ENCODE assay signal across 8 cellular contexts in the genomic region with DNA sequence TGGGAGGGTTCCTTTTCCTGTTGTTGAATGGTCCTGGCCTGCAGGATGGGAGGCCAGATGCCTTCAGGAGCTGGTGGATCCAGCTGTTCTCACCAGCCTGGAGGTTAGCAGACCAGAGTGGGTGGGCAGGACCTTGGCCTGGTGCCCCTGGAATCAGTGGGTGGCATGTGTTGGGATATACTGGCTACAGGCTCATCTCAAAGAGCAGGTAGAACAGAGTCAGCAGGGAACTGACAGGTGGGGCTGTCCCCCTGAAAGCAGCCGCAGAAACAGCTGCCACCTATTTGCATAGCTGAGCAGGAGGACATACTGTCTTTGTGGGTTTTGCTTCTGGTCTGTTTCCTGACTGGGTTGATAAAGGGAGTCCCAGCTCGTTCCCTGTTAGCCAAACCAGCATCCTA.
DNase-seq lines count a peak whose midpoint lies in the region; ATAC-seq, FAIRE-seq and TF ChIP-seq lines count a peak whose summit lies in the region.

No MANE protein-coding gene starts in this region.

- H3K9me3 ChIP-seq in small intestine (ENCODE audit: control insufficient read depth, low read depth), result no peaks in the 10 kb centered on the region
- H3K9me3 ChIP-seq in left ventricle myocardium inferior (replicated peaks), result no peaks in the 10 kb centered on the region

- H3K4me3 ChIP-seq in small intestine (ENCODE audit: low read depth in 1 of 2, low read length in 2 of 2), result no peak overlapping the region
- no peak overlapping the region for H3K4me3 ChIP-seq in left ventricle myocardium inferior

- H3K27me3 Mint-ChIP-seq in T-helper 2 cell treated with Interferon-gamma antibody and Interleukin-4, amounts not matched to agents 5 μg/mL and 100 μg/mL, for 36 hours (ENCODE audit: low read depth), result no peaks in the 10 kb centered on the region

- peaks cover 8% of the 10 kb centered on the region for H3K4me1 Mint-ChIP-seq in T-helper 2 cell treated with Interferon-gamma antibody and Interleukin-4, amounts not matched to agents 5 μg/mL and 100 μg/mL, for 36 hours (ENCODE audit: low read depth)

- WGBS in small intestine, 3 donors, result 48 to 65% (median 64%) methylated on average over 2 of the region's 2 CpGs

- H3K36me3 ChIP-seq in small intestine (ENCODE audit: control insufficient read depth in 2 of 2, insufficient read depth in 2 of 2, low read length in 2 of 2) (peaks cover 2 to 4% of the 10 kb centered on the region in 2 donors), left ventricle myocardium inferior (peaks cover 9% of the 10 kb centered on the region)

- H3K36me3 Mint-ChIP-seq in T-helper 2 cell treated with Interferon-gamma antibody and Interleukin-4, amounts not matched to agents 5 μg/mL and 100 μg/mL, for 36 hours (ENCODE audit: low read depth), result peaks cover 17% of the 10 kb centered on the region

- DNase-seq in DMS53 (lab: John Stamatoyannopoulos, UW) (peak; percentile 84), GM19239 (ENCODE audit: insufficient read length, low spot score) (peak; percentile 79), UCSD-AML1 (lab: John Stamatoyannopoulos, UW; ENCODE audit: unreplicated experiment) (peak; percentile 66), substantia nigra (lab: John Stamatoyannopoulos, UW) (no peak), small intestine (no peak), left ventricle myocardium inferior (no peak)
- no peak for DNase-seq in T-helper 2 cell treated with Interferon-gamma antibody and Interleukin-4, amounts not matched to agents 5 μg/mL and 100 μg/mL, for 36 hours (ENCODE audit: low spot score)

- H3K27ac ChIP-seq in substantia nigra (ENCODE audit: low read depth, low read length, poor library complexity, severe bottlenecking) (no peak overlapping the region), small intestine (ENCODE audit: low read depth in 1 of 2, low read length in 1 of 2) (peak overlapping the region in 1 of 2 donors; percentile 63), left ventricle myocardium inferior (replicated peaks) (no peak overlapping the region)

- H3K27ac Mint-ChIP-seq in T-helper 2 cell treated with Interferon-gamma antibody and Interleukin-4, amounts not matched to agents 5 μg/mL and 100 μg/mL, for 36 hours, result no peak overlapping the region

- no peak overlapping the region for H3K4me3 Mint-ChIP-seq in T-helper 2 cell treated with Interferon-gamma antibody and Interleukin-4, amounts not matched to agents 5 μg/mL and 100 μg/mL, for 36 hours

- intact Hi-C loops in left ventricle myocardium inferior (cut with micrococcal nuclease), result no loop called here

- no peaks in the 10 kb centered on the region for H3K4me1 ChIP-seq in small intestine (ENCODE audit: control insufficient read depth in 2 of 2, insufficient read depth in 1 of 2, low read depth in 1 of 2, low read length in 1 of 2)
- H3K4me1 ChIP-seq in left ventricle myocardium inferior, result no peaks in the 10 kb centered on the region

- FAIRE-seq in GM19239 (lab: Jason Lieb, UNC) (peak; percentile 98), small intestine (lab: Jason Lieb, UNC) (no peak)

- peak; percentile 76 for ATAC-seq in HG03064 (IDR thresholded peaks at IDR 0.05; ENCODE audit: low read depth, unreplicated experiment)

- no peak for TF ChIP-seq CTCF in left ventricle myocardium inferior (IDR thresholded peaks at IDR 0.05; ENCODE audit: borderline replicate concordance)

- H3K27me3 ChIP-seq in small intestine (ENCODE audit: control insufficient read depth in 2 of 2, insufficient read depth in 2 of 2, low read length in 2 of 2), result no peaks in the 10 kb centered on the region
- no peaks in the 10 kb centered on the region for H3K27me3 ChIP-seq in left ventricle myocardium inferior (ENCODE audit: low read depth)

- H3K9me3 Mint-ChIP-seq in T-helper 2 cell treated with Interferon-gamma antibody and Interleukin-4, amounts not matched to agents 5 μg/mL and 100 μg/mL, for 36 hours, result no peaks in the 10 kb centered on the region

Comparison
In these comparisons a context has a peak if more than half of its experiments do, and no peak if none do; other contexts are left out.
1. DNase-seq: peak in DMS53 (single experiment), GM19239 (single experiment) and UCSD-AML1 (single experiment); none in substantia nigra (0 of 49), small intestine (single experiment), left ventricle myocardium inferior (single experiment) and T-helper 2 cell treated with Interferon-gamma antibody and Interleukin-4, amounts not matched to agents 5 μg/mL and 100 μg/mL, for 36 hours (single experiment).